Comparison of ENCODE assay signal across 21 cellular contexts in genomic region chr2:216654528-216655052, GRCh38. TPM values are rescaled to one million over a fixed set of nuclear protein-coding genes. Genes with fewer than 3 reads are reported as not detected.
"Had no signal": no experiment of that assay in that cellular context is flagged by ENCODE, and none has a peak within 500 bp of the region (broad histone marks: within the 10 kb centered on the region; RNA-seq: fewer than 3 reads in every experiment).

No MANE protein-coding gene starts in this region.

- H3K27me3 ChIP-seq: gastroesophageal sphincter, heart right ventricle, neutrophil, right atrium auricular region had no signal

- H3K36me3 Mint-ChIP-seq: activated naive CD4-positive, alpha-beta T cell treated with anti-CD3 and anti-CD28 coated beads, Interleukin-2, amount 50 U/mL, for 72 hours; naive B cell had no signal

- H3K9me3 Mint-ChIP-seq: activated naive CD4-positive, alpha-beta T cell treated with anti-CD3 and anti-CD28 coated beads, Interleukin-2, amount 50 U/mL, for 72 hours; effector memory CD8-positive, alpha-beta T cell; naive B cell; type B pancreatic cell had no signal

- H3K27ac ChIP-seq: neutrophil, right atrium auricular region, VCaP had no signal

- H3K36me3 ChIP-seq: gastroesophageal sphincter, neutrophil, right atrium auricular region had no signal

- H3K4me1 Mint-ChIP-seq: naive B cell had no signal

- H3K4me3 Mint-ChIP-seq: activated CD8-positive, alpha-beta T cell treated with anti-CD3 and anti-CD28 coated beads, Interleukin-2, amount 10 ng/mL, durations not matched to agents 7 days and 5 days; effector memory CD8-positive, alpha-beta T cell; naive B cell; type B pancreatic cell had no signal

- H3K27me3 Mint-ChIP-seq: type B pancreatic cell had no signal

- H3K9me3 ChIP-seq: gastroesophageal sphincter, heart right ventricle, neutrophil, right atrium auricular region had no signal

- H3K27ac Mint-ChIP-seq: activated CD8-positive, alpha-beta T cell treated with anti-CD3 and anti-CD28 coated beads, Interleukin-2, amount 10 ng/mL, durations not matched to agents 7 days and 5 days; activated naive CD4-positive, alpha-beta T cell treated with anti-CD3 and anti-CD28 coated beads, Interleukin-2, amount 50 U/mL, for 72 hours; effector memory CD8-positive, alpha-beta T cell; type B pancreatic cell had no signal

- DNase-seq: activated CD4-positive, alpha-beta T cell treated with anti-CD3 and anti-CD28 coated beads for 48 hours; activated CD8-positive, alpha-beta memory T cell treated with anti-CD3 and anti-CD28 coated beads, Interleukin-2, amount 50 U/mL, for 4 hours; activated gamma-delta T cell; activated T-cell treated with anti-CD3 and anti-CD28 coated beads, Interleukin-2, amount 50 U/mL, for 48 hours; amniotic stem cell; cerebellar nuclear complex; effector memory CD8-positive, alpha-beta T cell; heart right ventricle; left cardiac atrium; naive B cell; stimulated activated CD4-positive, alpha-beta T cell treated with anti-CD3 and anti-CD28 coated beads, Interleukin-15, amount 100 ng/mL, for 24 hours; stimulated activated CD4-positive, alpha-beta T cell treated with anti-CD3 and anti-CD28 coated beads, Interleukin-4, amount 100 ng/mL, for 24 hours; stimulated activated naive CD4-positive, alpha-beta T cell had no signal

- H3K4me3 ChIP-seq: gastroesophageal sphincter, heart right ventricle, right atrium auricular region had no signal

RNA-seq across cellular contexts. Expression of gene IGFBP5, which starts 40.8 kb away (rescaled TPM):
- total RNA-seq: T-helper 1 cell treated with Interleukin-12 subunit alpha and Interleukin-12 subunit beta and Interleukin-4 antibody, amounts not matched to agents 30 ng/mL and 1 ng/mL, for 36 hours had no signal
